Comparison of ENCODE assay signal across 22 cellular contexts in genomic region chr5:138739938-138740337, GRCh38.
"Had no signal": no experiment of that assay in that cellular context is flagged by ENCODE, and none has a peak within 500 bp of the region (broad histone marks: within the 10 kb centered on the region; RNA-seq: fewer than 3 reads in every experiment).

No MANE protein-coding gene starts in this region.

- H3K27me3 ChIP-seq: suprapubic skin, tibial artery had no signal

- H3K4me1 ChIP-seq: parathyroid adenoma, tibial artery had no signal

- ATAC-seq: activated CD4-positive, alpha-beta T cell treated with anti-CD3 and anti-CD28 coated beads for 36 hours; left cardiac atrium; naive thymus-derived CD4-positive, alpha-beta T cell; psoas muscle had no signal

- H3K36me3 Mint-ChIP-seq: activated naive CD4-positive, alpha-beta T cell treated with anti-CD3 and anti-CD28 coated beads, Interleukin-2, amount 10 ng/mL, durations not matched to agents 7 days and 5 days had no signal

- H3K9me3 ChIP-seq: psoas muscle, suprapubic skin, tibial artery had no signal

- H3K27ac ChIP-seq: parathyroid adenoma, psoas muscle, suprapubic skin, tibial artery had no signal

- DNase-seq: activated CD4-positive, alpha-beta T cell treated with anti-CD3 and anti-CD28 coated beads for 36 hours; activated CD4-positive, alpha-beta T cell treated with anti-CD3 and anti-CD28 coated beads, Interleukin-2, amount 50 U/mL, for 48 hours; activated CD4-positive, CD25-positive, alpha-beta regulatory T cell; activated CD8-positive, alpha-beta memory T cell treated with anti-CD3 and anti-CD28 coated beads for 24 hours; activated gamma-delta T cell; activated naive CD4-positive, alpha-beta T cell treated with anti-CD3 and anti-CD28 coated beads, Interleukin-2, amount 10 ng/mL, durations not matched to agents 7 days and 5 days; amygdala; central memory CD4-positive, alpha-beta T cell; foreskin fibroblast; head of caudate nucleus; hippocampal formation; left cardiac atrium; mammary epithelial cell; naive thymus-derived CD4-positive, alpha-beta T cell; nucleus accumbens; psoas muscle; stimulated activated CD4-positive, alpha-beta T cell treated with anti-CD3 and anti-CD28 coated beads, Interleukin-2, amount 100 ng/mL, for 24 hours; stimulated activated naive CD4-positive, alpha-beta T cell; tibial artery had no signal

- H3K27ac Mint-ChIP-seq: activated CD4-positive, alpha-beta T cell treated with anti-CD3 and anti-CD28 coated beads for 36 hours; activated naive CD4-positive, alpha-beta T cell treated with anti-CD3 and anti-CD28 coated beads, Interleukin-2, amount 10 ng/mL, durations not matched to agents 7 days and 5 days; naive thymus-derived CD4-positive, alpha-beta T cell had no signal

- H3K4me2 ChIP-seq: smooth muscle cell had no signal

- H3K4me3 Mint-ChIP-seq: activated CD4-positive, alpha-beta T cell treated with anti-CD3 and anti-CD28 coated beads for 36 hours; activated naive CD4-positive, alpha-beta T cell treated with anti-CD3 and anti-CD28 coated beads, Interleukin-2, amount 10 ng/mL, durations not matched to agents 7 days and 5 days; naive thymus-derived CD4-positive, alpha-beta T cell had no signal

- H3K36me3 ChIP-seq: suprapubic skin, tibial artery had no signal

- H3K4me3 ChIP-seq: psoas muscle, smooth muscle cell, suprapubic skin, tibial artery had no signal

- H3K79me2 ChIP-seq: parathyroid adenoma had no signal

- H2AFZ ChIP-seq: parathyroid adenoma had no signal

- H3K9ac ChIP-seq: parathyroid adenoma had no signal

- H3K9me3 Mint-ChIP-seq: activated naive CD4-positive, alpha-beta T cell treated with anti-CD3 and anti-CD28 coated beads, Interleukin-2, amount 10 ng/mL, durations not matched to agents 7 days and 5 days had no signal
